Comparison of ENCODE assay signal across 14 cellular contexts in genomic region chr12:91965781-91966180, GRCh38.
"Had no signal": no experiment of that assay in that cellular context is flagged by ENCODE, and none has a peak within 500 bp of the region (broad histone marks: within the 10 kb centered on the region; RNA-seq: fewer than 3 reads in every experiment).

No MANE protein-coding gene starts in this region.

- DNase-seq: activated CD4-positive, alpha-beta T cell treated with anti-CD3 and anti-CD28 coated beads, Interleukin-2, amount 50 U/mL, for 4 hours; activated CD4-positive, CD25-positive, alpha-beta regulatory T cell treated with anti-CD3 and anti-CD28 coated beads, Interleukin-2, amount 50 U/mL, for 72 hours; activated naive CD4-positive, alpha-beta T cell treated with anti-CD3 and anti-CD28 coated beads, Interleukin-2, amount 10 ng/mL, durations not matched to agents 7 days and 5 days; activated T-cell treated with anti-CD3 and anti-CD28 coated beads, Interleukin-2, amount 50 U/mL, for 1 hour; naive thymus-derived CD4-positive, alpha-beta T cell; right cardiac atrium; stimulated activated CD4-positive, alpha-beta T cell treated with anti-CD3 and anti-CD28 coated beads, Interleukin-4, amount 100 ng/mL, for 4 hours; stimulated activated CD8-positive, alpha-beta memory T cell treated with anti-CD3 and anti-CD28 coated beads, Interleukin-4, amount 100 ng/mL, for 48 hours; T-helper 1 cell had no signal

- H3K9me3 ChIP-seq: ascending aorta, gastroesophageal sphincter, neutrophil had no signal

- H3K36me3 ChIP-seq: ascending aorta, gastroesophageal sphincter, neutrophil had no signal

- H3K27me3 ChIP-seq: ascending aorta, gastroesophageal sphincter, neutrophil had no signal

- H3K27ac ChIP-seq: ascending aorta, epithelial cell of prostate, gastroesophageal sphincter, neutrophil, skin epidermis had no signal

- H3K4me3 ChIP-seq: ascending aorta, gastroesophageal sphincter, skin epidermis had no signal
